1 cellular context compared by ENCODE assay signal in genomic region chr1:25905680-25906643, GRCh38.
TF ChIP-seq lines count a peak whose summit lies in the region.

Gene STMN1, minus strand, starts transcription at chr1:25906419. Its CDS starts 1,743 bp downstream, at chr1:25904676.

TF ChIP-seq in K562, 482 proteins besides CTCF, POLR2A, EP300 and RAD21 (continued from another document):
- TF ChIP-seq HLTF (IDR thresholded peaks at IDR 0.05): no peak
- no peak for TF ChIP-seq BACH1 (tag; IDR thresholded peaks at IDR 0.05)
- TF ChIP-seq CREB1 (IDR thresholded peaks at IDR 0.05): peak; percentile 88
- TF ChIP-seq CREB1 (CRISPR knock-in tag; IDR thresholded peaks at IDR 0.05): peak; percentile 87
- TF ChIP-seq ZNF778 (CRISPR knock-in tag; IDR thresholded peaks at IDR 0.05): no peak
- TF ChIP-seq E2F5 (CRISPR knock-in tag; IDR thresholded peaks at IDR 0.05): no peak
- no peak for TF ChIP-seq BMI1 (IDR thresholded peaks at IDR 0.05; ENCODE audit: low read length)
- peak; percentile 57 to 61; a peak in 3 of 4 replicates for TF ChIP-seq NRF1 (conservative IDR thresholded peaks at IDR 0.05 in 1 of 2, IDR thresholded peaks at IDR 0.05 in 1 of 2)
- no peak for TF ChIP-seq SRSF1 (IDR thresholded peaks at IDR 0.05; ENCODE audit: low read depth, low read length)
- peak; percentile 65 for TF ChIP-seq L3MBTL2 (IDR thresholded peaks at IDR 0.05)
- TF ChIP-seq SRSF9 (IDR thresholded peaks at IDR 0.05; ENCODE audit: borderline replicate concordance, low read depth, low read length): no peak
- TF ChIP-seq JUND (IDR thresholded peaks at IDR 0.05; ENCODE audit: borderline replicate concordance, low read depth, low read length): peak; percentile 67
- no peak; the same call in 2 of the 3 replicates for TF ChIP-seq JUND (tag; IDR thresholded peaks at IDR 0.05; ENCODE audit: borderline replicate concordance, low read depth, low read length)
- peak; percentile 71 for TF ChIP-seq NCOA6 (IDR thresholded peaks at IDR 0.05)
- no peak for TF ChIP-seq ZSCAN29 (IDR thresholded peaks at IDR 0.05)
- TF ChIP-seq MCM5 (IDR thresholded peaks at IDR 0.05; ENCODE audit: low read depth): no peak
- TF ChIP-seq, protein P1, sequence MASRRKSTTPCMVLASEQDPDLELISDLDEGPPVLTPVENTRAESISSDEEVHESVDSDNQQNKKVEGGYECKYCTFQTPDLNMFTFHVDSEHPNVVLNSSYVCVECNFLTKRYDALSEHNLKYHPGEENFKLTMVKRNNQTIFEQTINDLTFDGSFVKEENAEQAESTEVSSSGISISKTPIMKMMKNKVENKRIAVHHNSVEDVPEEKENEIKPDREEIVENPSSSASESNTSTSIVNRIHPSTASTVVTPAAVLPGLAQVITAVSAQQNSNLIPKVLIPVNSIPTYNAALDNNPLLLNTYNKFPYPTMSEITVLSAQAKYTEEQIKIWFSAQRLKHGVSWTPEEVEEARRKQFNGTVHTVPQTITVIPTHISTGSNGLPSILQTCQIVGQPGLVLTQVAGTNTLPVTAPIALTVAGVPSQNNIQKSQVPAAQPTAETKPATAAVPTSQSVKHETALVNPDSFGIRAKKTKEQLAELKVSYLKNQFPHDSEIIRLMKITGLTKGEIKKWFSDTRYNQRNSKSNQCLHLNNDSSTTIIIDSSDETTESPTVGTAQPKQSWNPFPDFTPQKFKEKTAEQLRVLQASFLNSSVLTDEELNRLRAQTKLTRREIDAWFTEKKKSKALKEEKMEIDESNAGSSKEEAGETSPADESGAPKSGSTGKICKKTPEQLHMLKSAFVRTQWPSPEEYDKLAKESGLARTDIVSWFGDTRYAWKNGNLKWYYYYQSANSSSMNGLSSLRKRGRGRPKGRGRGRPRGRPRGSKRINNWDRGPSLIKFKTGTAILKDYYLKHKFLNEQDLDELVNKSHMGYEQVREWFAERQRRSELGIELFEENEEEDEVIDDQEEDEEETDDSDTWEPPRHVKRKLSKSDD (conservative IDR thresholded peaks at IDR 0.05; ENCODE audit: low read length): no peak; the same call in 1 of the 2 replicates
- TF ChIP-seq, protein P2, sequence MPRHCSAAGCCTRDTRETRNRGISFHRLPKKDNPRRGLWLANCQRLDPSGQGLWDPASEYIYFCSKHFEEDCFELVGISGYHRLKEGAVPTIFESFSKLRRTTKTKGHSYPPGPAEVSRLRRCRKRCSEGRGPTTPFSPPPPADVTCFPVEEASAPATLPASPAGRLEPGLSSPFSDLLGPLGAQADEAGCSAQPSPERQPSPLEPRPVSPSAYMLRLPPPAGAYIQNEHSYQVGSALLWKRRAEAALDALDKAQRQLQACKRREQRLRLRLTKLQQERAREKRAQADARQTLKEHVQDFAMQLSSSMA (CRISPR knock-in tag; IDR thresholded peaks at IDR 0.05): no peak
- TF ChIP-seq ZNF830 (CRISPR knock-in tag; IDR thresholded peaks at IDR 0.05): peak; percentile 41; the same call in 1 of the 2 replicates
- TF ChIP-seq PTRF (tag; IDR thresholded peaks at IDR 0.05): no peak
- no peak for TF ChIP-seq CHD4 (IDR thresholded peaks at IDR 0.05; ENCODE audit: insufficient read depth, insufficient replicate concordance, low read depth, low read length, poor library complexity, severe bottlenecking)
- no peak for TF ChIP-seq NUFIP1 (IDR thresholded peaks at IDR 0.05; ENCODE audit: partially characterized antibody)
- TF ChIP-seq PYGO2 (tag; IDR thresholded peaks at IDR 0.05): no peak
- TF ChIP-seq HMG20A (CRISPR knock-in tag; conservative IDR thresholded peaks at IDR 0.05): no peak
- TF ChIP-seq, protein P3, sequence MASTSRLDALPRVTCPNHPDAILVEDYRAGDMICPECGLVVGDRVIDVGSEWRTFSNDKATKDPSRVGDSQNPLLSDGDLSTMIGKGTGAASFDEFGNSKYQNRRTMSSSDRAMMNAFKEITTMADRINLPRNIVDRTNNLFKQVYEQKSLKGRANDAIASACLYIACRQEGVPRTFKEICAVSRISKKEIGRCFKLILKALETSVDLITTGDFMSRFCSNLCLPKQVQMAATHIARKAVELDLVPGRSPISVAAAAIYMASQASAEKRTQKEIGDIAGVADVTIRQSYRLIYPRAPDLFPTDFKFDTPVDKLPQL (IDR thresholded peaks at IDR 0.05; ENCODE audit: extremely low read depth, insufficient read length): no peak
- no peak for TF ChIP-seq DMBX1 (CRISPR knock-in tag; IDR thresholded peaks at IDR 0.05; ENCODE audit: borderline replicate concordance)
- TF ChIP-seq ZNF253 (CRISPR knock-in tag; conservative IDR thresholded peaks at IDR 0.05): no peak
- no peak for TF ChIP-seq NCOA1 (IDR thresholded peaks at IDR 0.05; ENCODE audit: low read depth)
- TF ChIP-seq, protein P4, sequence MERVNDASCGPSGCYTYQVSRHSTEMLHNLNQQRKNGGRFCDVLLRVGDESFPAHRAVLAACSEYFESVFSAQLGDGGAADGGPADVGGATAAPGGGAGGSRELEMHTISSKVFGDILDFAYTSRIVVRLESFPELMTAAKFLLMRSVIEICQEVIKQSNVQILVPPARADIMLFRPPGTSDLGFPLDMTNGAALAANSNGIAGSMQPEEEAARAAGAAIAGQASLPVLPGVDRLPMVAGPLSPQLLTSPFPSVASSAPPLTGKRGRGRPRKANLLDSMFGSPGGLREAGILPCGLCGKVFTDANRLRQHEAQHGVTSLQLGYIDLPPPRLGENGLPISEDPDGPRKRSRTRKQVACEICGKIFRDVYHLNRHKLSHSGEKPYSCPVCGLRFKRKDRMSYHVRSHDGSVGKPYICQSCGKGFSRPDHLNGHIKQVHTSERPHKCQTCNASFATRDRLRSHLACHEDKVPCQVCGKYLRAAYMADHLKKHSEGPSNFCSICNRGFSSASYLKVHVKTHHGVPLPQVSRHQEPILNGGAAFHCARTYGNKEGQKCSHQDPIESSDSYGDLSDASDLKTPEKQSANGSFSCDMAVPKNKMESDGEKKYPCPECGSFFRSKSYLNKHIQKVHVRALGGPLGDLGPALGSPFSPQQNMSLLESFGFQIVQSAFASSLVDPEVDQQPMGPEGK (CRISPR knock-in tag; IDR thresholded peaks at IDR 0.05; ENCODE audit: borderline replicate concordance): no peak
- no peak for TF ChIP-seq SLC30A9 (CRISPR knock-in tag; IDR thresholded peaks at IDR 0.05)
- TF ChIP-seq CREM (IDR thresholded peaks at IDR 0.05; ENCODE audit: low read depth): peak; percentile 92
- TF ChIP-seq PHF8 (IDR thresholded peaks at IDR 0.05; ENCODE audit: borderline replicate concordance, low read length): peak; percentile 70; the same call in 1 of the 2 replicates
- peak; percentile 30; the same call in 1 of the 2 replicates for TF ChIP-seq ZNF239 (CRISPR knock-in tag; IDR thresholded peaks at IDR 0.05)
- TF ChIP-seq ZFX (CRISPR knock-in tag; IDR thresholded peaks at IDR 0.05): peak; percentile 75
- TF ChIP-seq EGR1 (conservative IDR thresholded peaks at IDR 0.05): peak; percentile 95
- TF ChIP-seq NCOR1 (IDR thresholded peaks at IDR 0.05): peak; percentile 64
- peak; percentile 34; the same call in 1 of the 2 replicates for TF ChIP-seq GABPA (tag; conservative IDR thresholded peaks at IDR 0.05; ENCODE audit: low read depth)
- no peak for TF ChIP-seq ZNF280A (IDR thresholded peaks at IDR 0.05; ENCODE audit: low read depth, partially characterized antibody)
- no peak for TF ChIP-seq PCBP2 (IDR thresholded peaks at IDR 0.05; ENCODE audit: low read depth, low read length, poor library complexity, severe bottlenecking)
- TF ChIP-seq GATAD2B (IDR thresholded peaks at IDR 0.05; ENCODE audit: borderline replicate concordance): no peak
- TF ChIP-seq TARDBP (IDR thresholded peaks at IDR 0.05): no peak
- TF ChIP-seq TBP (optimal IDR thresholded peaks at IDR 0.05; ENCODE audit: low read depth, low read length): peak; percentile 98
- TF ChIP-seq BCLAF1 (IDR thresholded peaks at IDR 0.05; ENCODE audit: borderline replicate concordance in 1 of 2, control insufficient read depth in 1 of 2, low read depth in 2 of 2, low read length in 1 of 2): no peak
- TF ChIP-seq POU5F1 (IDR thresholded peaks at IDR 0.05; ENCODE audit: borderline replicate concordance, low read depth, low read length, partially characterized antibody): no peak
- no peak for TF ChIP-seq ZC3H8 (IDR thresholded peaks at IDR 0.05)
- no peak for TF ChIP-seq PPARD (CRISPR knock-in tag; IDR thresholded peaks at IDR 0.05)
- TF ChIP-seq ZFP1 (CRISPR knock-in tag; IDR thresholded peaks at IDR 0.05): no peak
- peak; percentile 90 for TF ChIP-seq GATAD2A (IDR thresholded peaks at IDR 0.05)
- TF ChIP-seq ZBTB8A (IDR thresholded peaks at IDR 0.05; ENCODE audit: partially characterized antibody): no peak
- TF ChIP-seq CBX8 (IDR thresholded peaks at IDR 0.05; ENCODE audit: borderline replicate concordance, extremely low read depth, low read depth, low read length, poor library complexity, severe bottlenecking): no peak
- TF ChIP-seq COPS2 (conservative IDR thresholded peaks at IDR 0.05): no peak
- TF ChIP-seq ZBTB11 (CRISPR knock-in tag; IDR thresholded peaks at IDR 0.05): no peak; a peak in 1 of 6 replicates
- no peak for TF ChIP-seq ZNF695 (CRISPR knock-in tag; IDR thresholded peaks at IDR 0.05)
